ENCODE assay signal across 24 cellular contexts in the genomic region with DNA sequence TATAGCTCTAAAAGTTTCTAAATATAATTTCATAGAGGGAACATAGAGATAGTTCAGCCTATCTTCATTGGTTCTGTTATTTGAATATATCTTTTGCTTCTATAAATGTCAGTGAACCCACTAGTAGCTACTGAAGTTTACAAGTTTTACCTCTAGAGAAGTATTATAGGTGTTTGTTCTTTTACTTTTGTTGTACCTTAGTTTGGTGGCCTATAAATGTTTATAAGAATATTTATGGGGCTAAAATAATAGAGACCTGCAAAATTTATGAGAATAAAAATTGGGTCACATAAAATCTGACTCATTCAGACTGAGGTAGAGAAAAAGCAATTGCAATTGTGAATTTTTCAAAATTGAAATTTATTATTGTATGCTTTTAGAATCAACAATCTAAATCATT.
"Had no signal": no experiment of that assay in that cellular context is flagged by ENCODE, and none has a peak within 500 bp of the region (broad histone marks: within the 10 kb centered on the region; RNA-seq: fewer than 3 reads in every experiment).

No MANE protein-coding gene starts in this region.

- H3K27ac ChIP-seq: stomach, suprapubic skin, testis, thoracic aorta, thyroid gland, tibial artery, tibial nerve, transverse colon, upper lobe of left lung, upper lobe of right lung, uterus, vagina had no signal

- H3K4me3 ChIP-seq: stomach, suprapubic skin, testis, thoracic aorta, thyroid gland, tibial artery, tibial nerve, transverse colon, upper lobe of left lung, upper lobe of right lung, uterus, vagina had no signal

- DNase-seq: stimulated activated CD4-positive, alpha-beta T cell treated with anti-CD3 and anti-CD28 coated beads, Interleukin-2, amount 100 ng/mL, for 48 hours; stimulated activated CD4-positive, alpha-beta T cell treated with anti-CD3 and anti-CD28 coated beads, Interleukin-4, amount 100 ng/mL, for 1 hour; stimulated activated CD4-positive, alpha-beta T cell treated with anti-CD3 and anti-CD28 coated beads, Interleukin-4, amount 100 ng/mL, for 24 hours; stimulated activated CD4-positive, alpha-beta T cell treated with anti-CD3 and anti-CD28 coated beads, Interleukin-4, amount 100 ng/mL, for 4 hours; stimulated activated CD8-positive, alpha-beta memory T cell treated with anti-CD3 and anti-CD28 coated beads, Interleukin-4, amount 100 ng/mL, for 48 hours; stimulated activated naive B cell treated with anti-CD40 and anti-IgM and Interleukin-4, amounts not matched to agents 10 μg/mL and 1 μg/mL and 100 μg/mL, for 72 hours; stimulated activated naive CD4-positive, alpha-beta T cell; stimulated activated naive CD4-positive, alpha-beta T cell treated with Interleukin-2 at 50 U/mL for 16 hours; stimulated activated naive CD8-positive, alpha-beta T cell treated with anti-CD3 and anti-CD28 coated beads, Interleukin-15, amount 100 ng/mL, for 72 hours; stimulated activated naive CD8-positive, alpha-beta T cell treated with anti-CD3 and anti-CD28 coated beads, Interleukin-15, Interleukin-2, amounts not matched to agents 100 U/mL and 50 U/mL, for 24 hours; stomach; substantia nigra; testis; thyroid gland; tibial artery; transverse colon; trophoblast cell; upper lobe of left lung; upper lobe of right lung; uterus had no signal

- H3K4me1 ChIP-seq: stomach, thyroid gland, tibial artery, tibial nerve, upper lobe of left lung, upper lobe of right lung, uterus, vagina had no signal

- H3K9me3 ChIP-seq: stomach, suprapubic skin, testis, thoracic aorta, thyroid gland, tibial artery, tibial nerve, upper lobe of left lung, upper lobe of right lung, uterus, vagina had no signal

- H3K36me3 ChIP-seq: stomach, suprapubic skin, thoracic aorta, thyroid gland, tibial artery, tibial nerve, transverse colon, upper lobe of left lung, upper lobe of right lung, uterus, vagina had no signal
